15 cellular contexts compared by ENCODE assay signal in the genomic region with DNA sequence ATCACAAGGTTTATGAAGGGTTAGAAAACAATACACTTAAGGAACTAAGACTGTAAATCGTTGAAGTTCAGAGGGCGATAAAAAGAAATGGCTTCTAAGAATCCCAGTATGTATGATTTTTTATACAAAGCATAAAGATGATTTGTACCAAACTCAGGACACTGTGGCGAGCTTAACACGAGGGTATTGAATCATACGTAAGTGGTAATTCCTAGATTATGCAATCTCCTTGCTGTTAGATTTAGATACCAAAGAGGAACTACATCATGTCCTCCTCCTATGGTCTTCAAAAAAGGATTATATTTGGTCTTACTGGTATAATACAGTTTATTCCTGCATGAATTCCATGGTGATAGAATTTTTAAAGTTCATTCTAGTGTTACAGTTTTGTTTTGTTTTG. TPM values are rescaled to one million over a fixed set of nuclear protein-coding genes. Genes with fewer than 3 reads are reported as not detected.
A peak's percentile ranks its signal among the peaks of the same experiment; 100 is the strongest.
DNase-seq lines count a peak whose midpoint lies in the region; ATAC-seq, FAIRE-seq and TF ChIP-seq lines count a peak whose summit lies in the region.
"Had no signal": no experiment of that assay in that cellular context is flagged by ENCODE, and none has a peak within 500 bp of the region (broad histone marks: within the 10 kb centered on the region; RNA-seq: fewer than 3 reads in every experiment).

No MANE protein-coding gene starts in this region.

- H3K27ac ChIP-seq in CD8-positive, alpha-beta T cell (ENCODE audit: low read depth, low read length): no peak overlapping the region
- H3K27ac ChIP-seq: skin epidermis, WERI-Rb-1 had no signal

- no peaks in the 10 kb centered on the region for H3K9me3 Mint-ChIP-seq in CD8-positive, alpha-beta T cell
- H3K9me3 Mint-ChIP-seq in activated T-helper 1 cell treated with anti-CD3 and anti-CD28 coated beads, Interleukin-12 subunit alpha, Interleukin-12 subunit beta, Interleukin-2, Interleukin-4 antibody, amounts not matched to agents 30 ng/mL and 10 ng/mL and 1 ng/mL, durations not matched to agents 14 hours and 24 hours and 36 hours: no peaks in the 10 kb centered on the region

- POLR2A ChIA-PET in CD8-positive, alpha-beta T cell (lab: Charles Lee): interaction anchor here (1.0 kb wide), 1 partner anchor 14 kb away, joined by 3 read pairs; no protein-coding TSS in a partner anchor

- H3K4me1 Mint-ChIP-seq in CD8-positive, alpha-beta T cell (ENCODE audit: low read depth): peaks cover 92% of the 10 kb centered on the region
- peaks cover 92% of the 10 kb centered on the region for H3K4me1 Mint-ChIP-seq in activated T-helper 1 cell treated with anti-CD3 and anti-CD28 coated beads, Interleukin-12 subunit alpha, Interleukin-12 subunit beta, Interleukin-2, Interleukin-4 antibody, amounts not matched to agents 30 ng/mL and 10 ng/mL and 1 ng/mL, durations not matched to agents 14 hours and 24 hours and 36 hours (ENCODE audit: low read depth)

- no peak for DNase-seq in CD8-positive, alpha-beta T cell
- DNase-seq in KBM-7 (peak; percentile 55), AG20443 (ENCODE audit: low spot score) (no peak), NCI-H524 treated with DMSO at 0.1 percent for 48 hours (lab: John Stamatoyannopoulos, UW) (no peak), BE2C (no peak), NCI-H1417 (lab: John Stamatoyannopoulos, UW) (no peak)
- no peak for DNase-seq in activated T-helper 1 cell treated with anti-CD3 and anti-CD28 coated beads, Interleukin-12 subunit alpha, Interleukin-12 subunit beta, Interleukin-2, Interleukin-4 antibody, amounts not matched to agents 30 ng/mL and 10 ng/mL and 1 ng/mL, durations not matched to agents 14 hours and 24 hours and 36 hours (ENCODE audit: low spot score)
- DNase-seq: activated effector memory CD4-positive, alpha-beta T cell treated with anti-CD3 and anti-CD28 coated beads, Interleukin-2, amount 50 U/mL, for 16 hours; MG63; NCI-H446; WERI-Rb-1 had no signal

- no peak overlapping the region for H3K4me3 Mint-ChIP-seq in CD8-positive, alpha-beta T cell
- peak overlapping the region; percentile 37 for H3K4me3 Mint-ChIP-seq in activated T-helper 1 cell treated with anti-CD3 and anti-CD28 coated beads, Interleukin-12 subunit alpha, Interleukin-12 subunit beta, Interleukin-2, Interleukin-4 antibody, amounts not matched to agents 30 ng/mL and 10 ng/mL and 1 ng/mL, durations not matched to agents 14 hours and 24 hours and 36 hours

- H3K27me3 Mint-ChIP-seq in CD8-positive, alpha-beta T cell (ENCODE audit: low read depth): no peaks in the 10 kb centered on the region
- no peaks in the 10 kb centered on the region for H3K27me3 Mint-ChIP-seq in activated T-helper 1 cell treated with anti-CD3 and anti-CD28 coated beads, Interleukin-12 subunit alpha, Interleukin-12 subunit beta, Interleukin-2, Interleukin-4 antibody, amounts not matched to agents 30 ng/mL and 10 ng/mL and 1 ng/mL, durations not matched to agents 14 hours and 24 hours and 36 hours (ENCODE audit: insufficient read depth)

- TF ChIP-seq CTCF in CD8-positive, alpha-beta T cell (IDR thresholded peaks at IDR 0.05): no peak
- TF ChIP-seq CTCF in BE2C (IDR thresholded peaks at IDR 0.05; ENCODE audit: low read depth, low read length): no peak

- H3K36me3 Mint-ChIP-seq in CD8-positive, alpha-beta T cell: peaks cover 28% of the 10 kb centered on the region
- H3K36me3 Mint-ChIP-seq in activated T-helper 1 cell treated with anti-CD3 and anti-CD28 coated beads, Interleukin-12 subunit alpha, Interleukin-12 subunit beta, Interleukin-2, Interleukin-4 antibody, amounts not matched to agents 30 ng/mL and 10 ng/mL and 1 ng/mL, durations not matched to agents 14 hours and 24 hours and 36 hours (ENCODE audit: low read depth): peaks cover 36% of the 10 kb centered on the region

- no peaks in the 10 kb centered on the region for H3K9me3 ChIP-seq in CD8-positive, alpha-beta T cell (ENCODE audit: low read length)
- no peaks in the 10 kb centered on the region for H3K9me3 ChIP-seq in BE2C
- H3K9me3 ChIP-seq: MG63 had no signal

- H3K4me3 ChIP-seq in CD8-positive, alpha-beta T cell (ENCODE audit: low read depth, low read length): no peak overlapping the region
- no peak overlapping the region for H3K4me3 ChIP-seq in BE2C (ENCODE audit: low read depth, low read length)
- H3K4me3 ChIP-seq: MG63, skin epidermis had no signal

- H3K27ac Mint-ChIP-seq in CD8-positive, alpha-beta T cell: peak overlapping the region; percentile 49
- H3K27ac Mint-ChIP-seq in activated T-helper 1 cell treated with anti-CD3 and anti-CD28 coated beads, Interleukin-12 subunit alpha, Interleukin-12 subunit beta, Interleukin-2, Interleukin-4 antibody, amounts not matched to agents 30 ng/mL and 10 ng/mL and 1 ng/mL, durations not matched to agents 14 hours and 24 hours and 36 hours: peak overlapping the region; percentile 59

- CTCF ChIA-PET in CD8-positive, alpha-beta T cell (lab: Charles Lee): interaction anchor here (1.2 kb wide), 2 partner anchors 25 to 87 kb away, joined by 3 read pairs; no protein-coding TSS in a partner anchor

- no peaks in the 10 kb centered on the region for H3K36me3 ChIP-seq in CD8-positive, alpha-beta T cell (ENCODE audit: insufficient read depth, low read length)
- H3K36me3 ChIP-seq in BE2C: no peaks in the 10 kb centered on the region
- H3K36me3 ChIP-seq: MG63, WERI-Rb-1 had no signal

- peaks cover 80% of the 10 kb centered on the region for H3K4me1 ChIP-seq in CD8-positive, alpha-beta T cell (ENCODE audit: insufficient read depth, low read length)
- H3K4me1 ChIP-seq in BE2C: no peaks in the 10 kb centered on the region

- peak; percentile 17 for FAIRE-seq in islet of Langerhans (lab: Jason Lieb, UNC)
- FAIRE-seq: colon, D721Med had no signal

- intact Hi-C loops in CD8-positive, alpha-beta T cell (cut with DNase I, micrococcal nuclease): loop anchor here in 1 of 2 experiments (1.0 kb wide), 1 partner anchor 9 kb away; no protein-coding TSS in a partner anchor
- intact Hi-C loops in activated T-helper 1 cell treated with anti-CD3 and anti-CD28 coated beads, Interleukin-12 subunit alpha, Interleukin-12 subunit beta, Interleukin-2, Interleukin-4 antibody, amounts not matched to agents 30 ng/mL and 10 ng/mL and 1 ng/mL, durations not matched to agents 14 hours and 24 hours and 36 hours (cut with micrococcal nuclease): no loop called here

- no peaks in the 10 kb centered on the region for H3K27me3 ChIP-seq in CD8-positive, alpha-beta T cell (ENCODE audit: insufficient read depth, low read length)
- H3K27me3 ChIP-seq in BE2C: no peaks in the 10 kb centered on the region
- H3K27me3 ChIP-seq: MG63 had no signal

- ATAC-seq in CD8-positive, alpha-beta T cell: no peak

- in situ Hi-C loops in KBM-7 (cut with MboI; ENCODE audit: low pct_unique_long_range_greater_than_20kb, low sequenced_read_pairs): no loop called here

RNA-seq across cellular contexts. Expression of a gene that starts 23.9 kb away (rescaled TPM):
- total RNA-seq in CD8-positive, alpha-beta T cell: 100 to 1,000 TPM; 278 to 289 TPM
- 139 and 145 TPM in 2 replicates for total RNA-seq in activated T-helper 1 cell treated with anti-CD3 and anti-CD28 coated beads, Interleukin-12 subunit alpha, Interleukin-12 subunit beta, Interleukin-2, Interleukin-4 antibody, amounts not matched to agents 30 ng/mL and 10 ng/mL and 1 ng/mL, durations not matched to agents 14 hours and 24 hours and 36 hours
- polyA plus RNA-seq in BE2C (2012; ENCODE audit: insufficient read depth, insufficient read length, low read depth): 11.9 TPM
